ENCODE assay signal across 2 cellular contexts in genomic region chr1:25878690-25879089, GRCh38.
TF ChIP-seq lines count a peak whose summit lies in the region.

No MANE protein-coding gene starts in this region.

TF ChIP-seq in Ishikawa, 13 proteins besides CTCF, POLR2A, EP300 and RAD21:
- TF ChIP-seq TCF12 (IDR thresholded peaks at IDR 0.05; ENCODE audit: low read depth) (0 out of 2 replicates have a peak, but pooled peaks have one; percentile 32), MAX (IDR thresholded peaks at IDR 0.05) (no peak), EGR1 (IDR thresholded peaks at IDR 0.05) (no peak), TAF1 (IDR thresholded peaks at IDR 0.05; ENCODE audit: low read depth) (no peak), TEAD4 (IDR thresholded peaks at IDR 0.05) (peak; percentile 67), USF1 (IDR thresholded peaks at IDR 0.05) (no peak), ZBTB7A (IDR thresholded peaks at IDR 0.05; ENCODE audit: low read depth) (no peak), CEBPB (IDR thresholded peaks at IDR 0.05) (no peak)

TF ChIP-seq in K562, 482 proteins besides CTCF, POLR2A, EP300 and RAD21:
- TF ChIP-seq MAFF (IDR thresholded peaks at IDR 0.05; ENCODE audit: low read length) (no peak), KLF6 (CRISPR knock-in tag; IDR thresholded peaks at IDR 0.05; ENCODE audit: borderline replicate concordance) (no peak), ZNF785 (CRISPR knock-in tag; IDR thresholded peaks at IDR 0.05) (no peak), MYBL2 (IDR thresholded peaks at IDR 0.05; ENCODE audit: low read depth) (no peak), MYBL2 (CRISPR knock-in tag; IDR thresholded peaks at IDR 0.05; ENCODE audit: borderline replicate concordance) (no peak), HMG20A (CRISPR knock-in tag; conservative IDR thresholded peaks at IDR 0.05) (no peak), CREBBP (IDR thresholded peaks at IDR 0.05; ENCODE audit: low read depth, low read length) (no peak), SETDB1 (IDR thresholded peaks at IDR 0.05; ENCODE audit: low read length) (no peak), HMGXB4 (CRISPR knock-in tag; IDR thresholded peaks at IDR 0.05) (no peak), ZBTB11 (CRISPR knock-in tag; IDR thresholded peaks at IDR 0.05) (no peak), ELF4 (CRISPR knock-in tag; IDR thresholded peaks at IDR 0.05) (no peak), HDAC2 (IDR thresholded peaks at IDR 0.05) (no peak), FOXM1 (IDR thresholded peaks at IDR 0.05; ENCODE audit: low read depth) (no peak), FOXM1 (CRISPR knock-in tag; IDR thresholded peaks at IDR 0.05; ENCODE audit: low read depth) (no peak), TAF9B (IDR thresholded peaks at IDR 0.05; ENCODE audit: partially characterized antibody) (no peak), MTA2 (IDR thresholded peaks at IDR 0.05; ENCODE audit: low read depth) (no peak), PHTF2 (CRISPR knock-in tag; IDR thresholded peaks at IDR 0.05) (no peak), SRSF9 (IDR thresholded peaks at IDR 0.05; ENCODE audit: borderline replicate concordance, low read depth, low read length) (no peak), NR2C1 (IDR thresholded peaks at IDR 0.05) (no peak), NR2C1 (tag; IDR thresholded peaks at IDR 0.05) (no peak), ZNF407 (IDR thresholded peaks at IDR 0.05; ENCODE audit: low read depth) (no peak), ASH1L (IDR thresholded peaks at IDR 0.05; ENCODE audit: borderline replicate concordance, low read depth, partially characterized antibody) (no peak)
